Comparison of ENCODE assay signal across 2 cellular contexts in the genomic region with DNA sequence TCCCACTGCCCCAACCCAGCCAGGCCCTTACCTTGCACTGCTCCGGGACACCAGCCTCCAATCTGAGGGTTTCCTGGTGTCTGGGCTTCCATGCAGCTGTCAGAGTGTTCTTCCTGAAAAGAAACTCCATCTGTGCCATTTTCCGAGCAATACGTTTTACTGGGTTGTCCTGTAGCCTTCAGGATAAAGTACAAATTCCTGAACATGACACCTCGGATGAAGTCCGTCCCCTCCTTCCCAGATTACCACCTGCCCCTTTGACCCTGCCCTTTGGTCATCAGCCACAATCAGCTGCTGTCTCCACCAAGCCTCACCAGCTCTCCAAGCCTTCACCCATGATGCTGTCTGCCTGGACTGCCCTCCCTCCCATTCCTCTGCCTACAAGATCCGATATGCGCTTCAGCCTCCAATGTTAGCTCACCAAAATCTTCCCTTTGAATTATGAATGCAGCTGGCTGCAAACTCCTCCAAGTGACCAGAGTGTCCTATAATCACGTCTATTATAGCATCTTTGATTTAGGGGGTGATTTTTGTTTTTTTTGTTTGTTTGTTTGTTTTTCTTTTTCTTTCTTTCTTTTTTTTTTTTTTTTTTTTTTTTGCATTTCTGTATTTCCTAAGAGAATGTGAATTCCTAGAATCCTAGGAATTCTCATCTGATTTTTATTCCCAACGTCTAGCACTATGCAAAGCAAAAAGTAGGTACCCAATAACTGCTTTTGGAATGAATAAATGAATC.
TF ChIP-seq lines count a peak whose summit lies in the region.

No MANE protein-coding gene starts in this region.

TF ChIP-seq in WTC11, 78 proteins besides CTCF, POLR2A, EP300 and RAD21 (continued from another document):
- TF ChIP-seq IRF2 (CRISPR knock-in tag; IDR thresholded peaks at IDR 0.05; ENCODE audit: borderline replicate concordance, low read depth) (no peak), GABPB1 (CRISPR knock-in tag; IDR thresholded peaks at IDR 0.05) (peak; percentile 59; the same call in 1 of the 2 replicates), HMGA2 (CRISPR knock-in tag; IDR thresholded peaks at IDR 0.05) (no peak)
- TF ChIP-seq, protein P1, sequence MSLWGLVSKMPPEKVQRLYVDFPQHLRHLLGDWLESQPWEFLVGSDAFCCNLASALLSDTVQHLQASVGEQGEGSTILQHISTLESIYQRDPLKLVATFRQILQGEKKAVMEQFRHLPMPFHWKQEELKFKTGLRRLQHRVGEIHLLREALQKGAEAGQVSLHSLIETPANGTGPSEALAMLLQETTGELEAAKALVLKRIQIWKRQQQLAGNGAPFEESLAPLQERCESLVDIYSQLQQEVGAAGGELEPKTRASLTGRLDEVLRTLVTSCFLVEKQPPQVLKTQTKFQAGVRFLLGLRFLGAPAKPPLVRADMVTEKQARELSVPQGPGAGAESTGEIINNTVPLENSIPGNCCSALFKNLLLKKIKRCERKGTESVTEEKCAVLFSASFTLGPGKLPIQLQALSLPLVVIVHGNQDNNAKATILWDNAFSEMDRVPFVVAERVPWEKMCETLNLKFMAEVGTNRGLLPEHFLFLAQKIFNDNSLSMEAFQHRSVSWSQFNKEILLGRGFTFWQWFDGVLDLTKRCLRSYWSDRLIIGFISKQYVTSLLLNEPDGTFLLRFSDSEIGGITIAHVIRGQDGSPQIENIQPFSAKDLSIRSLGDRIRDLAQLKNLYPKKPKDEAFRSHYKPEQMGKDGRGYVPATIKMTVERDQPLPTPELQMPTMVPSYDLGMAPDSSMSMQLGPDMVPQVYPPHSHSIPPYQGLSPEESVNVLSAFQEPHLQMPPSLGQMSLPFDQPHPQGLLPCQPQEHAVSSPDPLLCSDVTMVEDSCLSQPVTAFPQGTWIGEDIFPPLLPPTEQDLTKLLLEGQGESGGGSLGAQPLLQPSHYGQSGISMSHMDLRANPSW (CRISPR knock-in tag; conservative IDR thresholded peaks at IDR 0.05; ENCODE audit: low read depth) = no peak

TF ChIP-seq in HepG2, 621 proteins besides CTCF, POLR2A, EP300 and RAD21 (continued from another document and continues in another):
- TF ChIP-seq, protein P2, sequence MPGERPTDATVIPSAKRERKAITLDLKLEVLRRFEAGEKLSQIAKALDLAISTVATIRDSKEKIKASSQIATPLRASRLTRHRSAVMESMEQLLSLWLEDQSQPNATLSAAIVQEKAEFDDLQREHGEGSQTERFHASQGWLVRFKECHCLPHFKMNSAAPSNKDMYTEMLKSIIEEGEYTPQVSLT (CRISPR knock-in tag; IDR thresholded peaks at IDR 0.05; ENCODE audit: borderline replicate concordance, low read depth) = no peak
- TF ChIP-seq RORA (CRISPR knock-in tag; IDR thresholded peaks at IDR 0.05) (no peak), ONECUT2 (CRISPR knock-in tag; IDR thresholded peaks at IDR 0.05) (no peak), TBX3 (IDR thresholded peaks at IDR 0.05; ENCODE audit: borderline replicate concordance) (peak; percentile 87), CCAR2 (optimal IDR thresholded peaks at IDR 0.05; ENCODE audit: low read depth, low read length) (peak; percentile 77), U2AF2 (IDR thresholded peaks at IDR 0.05; ENCODE audit: low read depth, low read length) (no peak), ZC3H4 (CRISPR knock-in tag; IDR thresholded peaks at IDR 0.05; ENCODE audit: borderline replicate concordance) (no peak; the same call in 1 of the 2 replicates), ZFP36L1 (CRISPR knock-in tag; IDR thresholded peaks at IDR 0.05) (0 out of 2 replicates have a peak, but pooled peaks have one; percentile 41), ZNF629 (CRISPR knock-in tag; conservative IDR thresholded peaks at IDR 0.05) (peak; percentile 50; the same call in 1 of the 2 replicates), ZBTB8A (CRISPR knock-in tag; IDR thresholded peaks at IDR 0.05; ENCODE audit: borderline replicate concordance, low read depth) (no peak), NFKB2 (CRISPR knock-in tag; IDR thresholded peaks at IDR 0.05; ENCODE audit: borderline replicate concordance) (peak; percentile 48; the same call in 1 of the 2 replicates), TOPORS (CRISPR knock-in tag; IDR thresholded peaks at IDR 0.05) (peak; percentile 75; the same call in 1 of the 2 replicates), BRD4 (CRISPR knock-in tag; IDR thresholded peaks at IDR 0.05) (0 out of 2 replicates have a peak, but pooled peaks have one; percentile 48), TBX2 (CRISPR knock-in tag; IDR thresholded peaks at IDR 0.05; ENCODE audit: borderline replicate concordance) (peak; percentile 98), REXO4 (CRISPR knock-in tag; IDR thresholded peaks at IDR 0.05; ENCODE audit: borderline replicate concordance) (no peak), MBD4 (IDR thresholded peaks at IDR 0.05; ENCODE audit: borderline replicate concordance, low read length) (no peak), ZFP90 (CRISPR knock-in tag; IDR thresholded peaks at IDR 0.05; ENCODE audit: borderline replicate concordance) (no peak), KAT7 (CRISPR knock-in tag; IDR thresholded peaks at IDR 0.05; ENCODE audit: borderline replicate concordance) (peak; percentile 66; the same call in 1 of the 2 replicates), ZNF749 (CRISPR knock-in tag; IDR thresholded peaks at IDR 0.05; ENCODE audit: borderline replicate concordance) (no peak), ZNF260 (CRISPR knock-in tag; IDR thresholded peaks at IDR 0.05; ENCODE audit: borderline replicate concordance, low read depth) (no peak), HOXA5 (CRISPR knock-in tag; IDR thresholded peaks at IDR 0.05) (no peak; the same call in 1 of the 2 replicates), MTA3 (CRISPR knock-in tag; IDR thresholded peaks at IDR 0.05) (no peak), SMAD1 (CRISPR knock-in tag; IDR thresholded peaks at IDR 0.05; ENCODE audit: borderline replicate concordance, low read depth) (peak; percentile 75; the same call in 1 of the 2 replicates), MTA1 (CRISPR knock-in tag; IDR thresholded peaks at IDR 0.05; ENCODE audit: borderline replicate concordance) (peak; percentile 96), ZZZ3 (CRISPR knock-in tag; IDR thresholded peaks at IDR 0.05; ENCODE audit: borderline replicate concordance) (no peak; the same call in 1 of the 2 replicates), FOXK2 (IDR thresholded peaks at IDR 0.05) (peak; percentile 80), YEATS4 (CRISPR knock-in tag; IDR thresholded peaks at IDR 0.05; ENCODE audit: borderline replicate concordance) (peak; percentile 70; the same call in 1 of the 2 replicates), IKZF1 (IDR thresholded peaks at IDR 0.05) (no peak), ZFY (CRISPR knock-in tag; IDR thresholded peaks at IDR 0.05) (0 out of 2 replicates have a peak, but pooled peaks have one; percentile 13), HNF4A (CRISPR knock-in tag; IDR thresholded peaks at IDR 0.05) (peak; percentile 100), GFI1 (CRISPR knock-in tag; IDR thresholded peaks at IDR 0.05; ENCODE audit: borderline replicate concordance) (peak; percentile 93), ZNF44 (CRISPR knock-in tag; IDR thresholded peaks at IDR 0.05) (0 out of 2 replicates have a peak, but pooled peaks have one; percentile 31), TBL1XR1 (IDR thresholded peaks at IDR 0.05; ENCODE audit: borderline replicate concordance, low read length, partially characterized antibody) (peak; percentile 75), MXI1 (IDR thresholded peaks at IDR 0.05; ENCODE audit: borderline replicate concordance, low read depth, low read length) (peak; percentile 42; the same call in 1 of the 3 replicates)
- TF ChIP-seq, protein P3, sequence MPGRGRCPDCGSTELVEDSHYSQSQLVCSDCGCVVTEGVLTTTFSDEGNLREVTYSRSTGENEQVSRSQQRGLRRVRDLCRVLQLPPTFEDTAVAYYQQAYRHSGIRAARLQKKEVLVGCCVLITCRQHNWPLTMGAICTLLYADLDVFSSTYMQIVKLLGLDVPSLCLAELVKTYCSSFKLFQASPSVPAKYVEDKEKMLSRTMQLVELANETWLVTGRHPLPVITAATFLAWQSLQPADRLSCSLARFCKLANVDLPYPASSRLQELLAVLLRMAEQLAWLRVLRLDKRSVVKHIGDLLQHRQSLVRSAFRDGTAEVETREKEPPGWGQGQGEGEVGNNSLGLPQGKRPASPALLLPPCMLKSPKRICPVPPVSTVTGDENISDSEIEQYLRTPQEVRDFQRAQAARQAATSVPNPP (CRISPR knock-in tag; IDR thresholded peaks at IDR 0.05) = peak; percentile 60; the same call in 1 of the 2 replicates
- TF ChIP-seq, protein P4, sequence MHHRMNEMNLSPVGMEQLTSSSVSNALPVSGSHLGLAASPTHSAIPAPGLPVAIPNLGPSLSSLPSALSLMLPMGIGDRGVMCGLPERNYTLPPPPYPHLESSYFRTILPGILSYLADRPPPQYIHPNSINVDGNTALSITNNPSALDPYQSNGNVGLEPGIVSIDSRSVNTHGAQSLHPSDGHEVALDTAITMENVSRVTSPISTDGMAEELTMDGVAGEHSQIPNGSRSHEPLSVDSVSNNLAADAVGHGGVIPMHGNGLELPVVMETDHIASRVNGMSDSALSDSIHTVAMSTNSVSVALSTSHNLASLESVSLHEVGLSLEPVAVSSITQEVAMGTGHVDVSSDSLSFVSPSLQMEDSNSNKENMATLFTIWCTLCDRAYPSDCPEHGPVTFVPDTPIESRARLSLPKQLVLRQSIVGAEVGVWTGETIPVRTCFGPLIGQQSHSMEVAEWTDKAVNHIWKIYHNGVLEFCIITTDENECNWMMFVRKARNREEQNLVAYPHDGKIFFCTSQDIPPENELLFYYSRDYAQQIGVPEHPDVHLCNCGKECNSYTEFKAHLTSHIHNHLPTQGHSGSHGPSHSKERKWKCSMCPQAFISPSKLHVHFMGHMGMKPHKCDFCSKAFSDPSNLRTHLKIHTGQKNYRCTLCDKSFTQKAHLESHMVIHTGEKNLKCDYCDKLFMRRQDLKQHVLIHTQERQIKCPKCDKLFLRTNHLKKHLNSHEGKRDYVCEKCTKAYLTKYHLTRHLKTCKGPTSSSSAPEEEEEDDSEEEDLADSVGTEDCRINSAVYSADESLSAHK (CRISPR knock-in tag; IDR thresholded peaks at IDR 0.05; ENCODE audit: borderline replicate concordance) = no peak; the same call in 1 of the 2 replicates
- TF ChIP-seq, protein P5, sequence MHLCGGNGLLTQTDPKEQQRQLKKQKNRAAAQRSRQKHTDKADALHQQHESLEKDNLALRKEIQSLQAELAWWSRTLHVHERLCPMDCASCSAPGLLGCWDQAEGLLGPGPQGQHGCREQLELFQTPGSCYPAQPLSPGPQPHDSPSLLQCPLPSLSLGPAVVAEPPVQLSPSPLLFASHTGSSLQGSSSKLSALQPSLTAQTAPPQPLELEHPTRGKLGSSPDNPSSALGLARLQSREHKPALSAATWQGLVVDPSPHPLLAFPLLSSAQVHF (CRISPR knock-in tag; IDR thresholded peaks at IDR 0.05) = no peak
- TF ChIP-seq, protein P6, sequence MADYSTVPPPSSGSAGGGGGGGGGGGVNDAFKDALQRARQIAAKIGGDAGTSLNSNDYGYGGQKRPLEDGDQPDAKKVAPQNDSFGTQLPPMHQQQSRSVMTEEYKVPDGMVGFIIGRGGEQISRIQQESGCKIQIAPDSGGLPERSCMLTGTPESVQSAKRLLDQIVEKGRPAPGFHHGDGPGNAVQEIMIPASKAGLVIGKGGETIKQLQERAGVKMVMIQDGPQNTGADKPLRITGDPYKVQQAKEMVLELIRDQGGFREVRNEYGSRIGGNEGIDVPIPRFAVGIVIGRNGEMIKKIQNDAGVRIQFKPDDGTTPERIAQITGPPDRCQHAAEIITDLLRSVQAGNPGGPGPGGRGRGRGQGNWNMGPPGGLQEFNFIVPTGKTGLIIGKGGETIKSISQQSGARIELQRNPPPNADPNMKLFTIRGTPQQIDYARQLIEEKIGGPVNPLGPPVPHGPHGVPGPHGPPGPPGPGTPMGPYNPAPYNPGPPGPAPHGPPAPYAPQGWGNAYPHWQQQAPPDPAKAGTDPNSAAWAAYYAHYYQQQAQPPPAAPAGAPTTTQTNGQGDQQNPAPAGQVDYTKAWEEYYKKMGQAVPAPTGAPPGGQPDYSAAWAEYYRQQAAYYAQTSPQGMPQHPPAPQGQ (CRISPR knock-in tag; IDR thresholded peaks at IDR 0.05; ENCODE audit: borderline replicate concordance) = no peak
- TF ChIP-seq, protein P7, sequence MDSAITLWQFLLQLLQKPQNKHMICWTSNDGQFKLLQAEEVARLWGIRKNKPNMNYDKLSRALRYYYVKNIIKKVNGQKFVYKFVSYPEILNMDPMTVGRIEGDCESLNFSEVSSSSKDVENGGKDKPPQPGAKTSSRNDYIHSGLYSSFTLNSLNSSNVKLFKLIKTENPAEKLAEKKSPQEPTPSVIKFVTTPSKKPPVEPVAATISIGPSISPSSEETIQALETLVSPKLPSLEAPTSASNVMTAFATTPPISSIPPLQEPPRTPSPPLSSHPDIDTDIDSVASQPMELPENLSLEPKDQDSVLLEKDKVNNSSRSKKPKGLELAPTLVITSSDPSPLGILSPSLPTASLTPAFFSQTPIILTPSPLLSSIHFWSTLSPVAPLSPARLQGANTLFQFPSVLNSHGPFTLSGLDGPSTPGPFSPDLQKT (CRISPR knock-in tag; IDR thresholded peaks at IDR 0.05; ENCODE audit: borderline replicate concordance) = no peak
- TF ChIP-seq, protein P8, sequence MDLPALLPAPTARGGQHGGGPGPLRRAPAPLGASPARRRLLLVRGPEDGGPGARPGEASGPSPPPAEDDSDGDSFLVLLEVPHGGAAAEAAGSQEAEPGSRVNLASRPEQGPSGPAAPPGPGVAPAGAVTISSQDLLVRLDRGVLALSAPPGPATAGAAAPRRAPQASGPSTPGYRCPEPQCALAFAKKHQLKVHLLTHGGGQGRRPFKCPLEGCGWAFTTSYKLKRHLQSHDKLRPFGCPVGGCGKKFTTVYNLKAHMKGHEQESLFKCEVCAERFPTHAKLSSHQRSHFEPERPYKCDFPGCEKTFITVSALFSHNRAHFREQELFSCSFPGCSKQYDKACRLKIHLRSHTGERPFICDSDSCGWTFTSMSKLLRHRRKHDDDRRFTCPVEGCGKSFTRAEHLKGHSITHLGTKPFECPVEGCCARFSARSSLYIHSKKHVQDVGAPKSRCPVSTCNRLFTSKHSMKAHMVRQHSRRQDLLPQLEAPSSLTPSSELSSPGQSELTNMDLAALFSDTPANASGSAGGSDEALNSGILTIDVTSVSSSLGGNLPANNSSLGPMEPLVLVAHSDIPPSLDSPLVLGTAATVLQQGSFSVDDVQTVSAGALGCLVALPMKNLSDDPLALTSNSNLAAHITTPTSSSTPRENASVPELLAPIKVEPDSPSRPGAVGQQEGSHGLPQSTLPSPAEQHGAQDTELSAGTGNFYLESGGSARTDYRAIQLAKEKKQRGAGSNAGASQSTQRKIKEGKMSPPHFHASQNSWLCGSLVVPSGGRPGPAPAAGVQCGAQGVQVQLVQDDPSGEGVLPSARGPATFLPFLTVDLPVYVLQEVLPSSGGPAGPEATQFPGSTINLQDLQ (CRISPR knock-in tag; IDR thresholded peaks at IDR 0.05) = no peak
- TF ChIP-seq, protein P9, sequence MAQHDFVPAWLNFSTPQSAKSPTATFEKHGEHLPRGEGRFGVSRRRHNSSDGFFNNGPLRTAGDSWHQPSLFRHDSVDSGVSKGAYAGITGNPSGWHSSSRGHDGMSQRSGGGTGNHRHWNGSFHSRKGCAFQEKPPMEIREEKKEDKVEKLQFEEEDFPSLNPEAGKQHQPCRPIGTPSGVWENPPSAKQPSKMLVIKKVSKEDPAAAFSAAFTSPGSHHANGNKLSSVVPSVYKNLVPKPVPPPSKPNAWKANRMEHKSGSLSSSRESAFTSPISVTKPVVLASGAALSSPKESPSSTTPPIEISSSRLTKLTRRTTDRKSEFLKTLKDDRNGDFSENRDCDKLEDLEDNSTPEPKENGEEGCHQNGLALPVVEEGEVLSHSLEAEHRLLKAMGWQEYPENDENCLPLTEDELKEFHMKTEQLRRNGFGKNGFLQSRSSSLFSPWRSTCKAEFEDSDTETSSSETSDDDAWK (CRISPR knock-in tag; IDR thresholded peaks at IDR 0.05) = no peak
